ENCODE assay signal across 9 cellular contexts in the genomic region with DNA sequence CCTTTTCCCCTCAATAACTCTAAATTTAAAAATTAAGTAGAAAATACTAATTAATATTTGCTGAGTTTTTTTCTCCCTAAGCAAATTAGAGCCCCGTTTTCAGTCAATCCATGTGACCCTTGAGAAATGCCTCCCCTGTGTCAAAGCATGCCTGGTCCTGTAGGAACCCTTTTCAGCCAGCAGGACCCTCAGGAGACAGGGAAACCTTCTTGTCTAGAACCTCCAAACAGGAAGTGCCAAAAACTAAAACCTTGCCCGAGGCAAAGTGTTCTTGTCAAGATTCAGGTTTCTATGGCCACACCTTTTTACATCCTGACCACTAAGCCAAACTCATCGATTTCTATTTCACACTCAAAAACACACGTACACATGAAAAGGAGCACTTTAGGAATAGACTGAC.
A peak's percentile ranks its signal among the peaks of the same experiment; 100 is the strongest.
DNase-seq lines count a peak whose midpoint lies in the region; ATAC-seq and TF ChIP-seq lines count a peak whose summit lies in the region.
"Had no signal": no experiment of that assay in that cellular context is flagged by ENCODE, and none has a peak within 500 bp of the region (broad histone marks: within the 10 kb centered on the region; RNA-seq: fewer than 3 reads in every experiment).

No MANE protein-coding gene starts in this region.

- DNase-seq in activated naive CD4-positive, alpha-beta T cell treated with anti-CD3 and anti-CD28 coated beads, Interleukin-2, amount 10 ng/mL, durations not matched to agents 7 days and 5 days = peak; percentile 26
- DNase-seq in activated naive CD4-positive, alpha-beta T cell treated with anti-CD3 and anti-CD28 coated beads, Interleukin-2, amount 50 U/mL, for 16 hours = no peak
- DNase-seq in NCI-H69 (lab: John Stamatoyannopoulos, UW) (peak; percentile 65), choroid plexus epithelial cell (ENCODE audit: low read depth) (no peak), type B pancreatic cell (ENCODE audit: extremely low spot score, unreplicated experiment) (no peak), transverse colon (no peak), substantia nigra (lab: John Stamatoyannopoulos, UW) (no peak)
- DNase-seq: cerebellar nuclear complex had no signal

- TF ChIP-seq CTCF in choroid plexus epithelial cell (conservative IDR thresholded peaks at IDR 0.05; ENCODE audit: low read depth, low read length) = peak; percentile 46
- TF ChIP-seq CTCF in type B pancreatic cell (conservative IDR thresholded peaks at IDR 0.05) = peak; percentile 61
- no peak for TF ChIP-seq CTCF in transverse colon (IDR thresholded peaks at IDR 0.05)

- no peaks in the 10 kb centered on the region for H3K36me3 Mint-ChIP-seq in activated naive CD4-positive, alpha-beta T cell treated with anti-CD3 and anti-CD28 coated beads, Interleukin-2, amount 10 ng/mL, durations not matched to agents 7 days and 5 days
- H3K36me3 Mint-ChIP-seq in type B pancreatic cell = no peaks in the 10 kb centered on the region

- no peaks in the 10 kb centered on the region for H3K27me3 ChIP-seq in transverse colon

- in situ Hi-C loops in transverse colon (cut with MboI; ENCODE audit: low pct_ligation_motif_present in 1 of 4, low pct_unique_long_range_greater_than_20kb in 1 of 4, low sequenced_read_pairs in 3 of 4) = loop anchor here (5.0 to 25.0 kb wide), 4 partner anchors 103 to 570 kb away; no protein-coding TSS in a partner anchor

- no peaks in the 10 kb centered on the region for H3K9me3 Mint-ChIP-seq in activated naive CD4-positive, alpha-beta T cell treated with anti-CD3 and anti-CD28 coated beads, Interleukin-2, amount 10 ng/mL, durations not matched to agents 7 days and 5 days
- no peaks in the 10 kb centered on the region for H3K9me3 Mint-ChIP-seq in type B pancreatic cell

- no peak overlapping the region for H3K4me3 ChIP-seq in choroid plexus epithelial cell (ENCODE audit: low read depth, low read length)
- H3K4me3 ChIP-seq in transverse colon = no peak overlapping the region

- CTCF ChIA-PET in activated naive CD4-positive, alpha-beta T cell treated with anti-CD3 and anti-CD28 coated beads, Interleukin-2, amount 10 ng/mL, durations not matched to agents 7 days and 5 days (lab: Charles Lee) = interaction anchor here (0.6 to 3.9 kb wide), 15 partner anchors 40 to 278 kb away, joined by 3 to 57 read pairs (median 5); a partner anchor contains a TSS

- intact Hi-C loops in transverse colon (cut with DNase I; ENCODE audit: low total_unique reads) = loop anchor here (10.0 kb wide), 1 partner anchor 273 kb away; no protein-coding TSS in a partner anchor

- no peak overlapping the region for H3K27ac Mint-ChIP-seq in activated naive CD4-positive, alpha-beta T cell treated with anti-CD3 and anti-CD28 coated beads, Interleukin-2, amount 10 ng/mL, durations not matched to agents 7 days and 5 days
- no peak overlapping the region for H3K27ac Mint-ChIP-seq in type B pancreatic cell

- no peaks in the 10 kb centered on the region for H3K9me3 ChIP-seq in transverse colon

- TF ChIP-seq POLR2A in transverse colon (IDR thresholded peaks at IDR 0.05) = no peak

- H3K4me1 ChIP-seq in transverse colon = peaks cover 0 to 7% (median 2%) of the 10 kb centered on the region in 4 donors

- H3K4me1 Mint-ChIP-seq in activated naive CD4-positive, alpha-beta T cell treated with anti-CD3 and anti-CD28 coated beads, Interleukin-2, amount 10 ng/mL, durations not matched to agents 7 days and 5 days = peaks cover 37% of the 10 kb centered on the region
- H3K4me1 Mint-ChIP-seq in type B pancreatic cell (ENCODE audit: unreplicated experiment) = peaks cover 23% of the 10 kb centered on the region

- no peak overlapping the region for H3K4me3 Mint-ChIP-seq in activated naive CD4-positive, alpha-beta T cell treated with anti-CD3 and anti-CD28 coated beads, Interleukin-2, amount 10 ng/mL, durations not matched to agents 7 days and 5 days
- H3K4me3 Mint-ChIP-seq in type B pancreatic cell = no peak overlapping the region

- ATAC-seq in GM18867 (IDR thresholded peaks at IDR 0.05; ENCODE audit: unreplicated experiment) = no peak

- no peak overlapping the region for H3K27ac ChIP-seq in transverse colon
- H3K27ac ChIP-seq in substantia nigra (ENCODE audit: low read depth, low read length, poor library complexity, severe bottlenecking) = no peak overlapping the region

- H3K36me3 ChIP-seq in transverse colon = no peaks in the 10 kb centered on the region

- H3K27me3 Mint-ChIP-seq in activated naive CD4-positive, alpha-beta T cell treated with anti-CD3 and anti-CD28 coated beads, Interleukin-2, amount 10 ng/mL, durations not matched to agents 7 days and 5 days = peaks cover 6% of the 10 kb centered on the region
- H3K27me3 Mint-ChIP-seq in type B pancreatic cell = no peaks in the 10 kb centered on the region

- 54 to 60% methylated on average over 4 of the region's 4 CpGs for WGBS in transverse colon (ENCODE audit: low coverage in 1 of 2), 2 donors

- TF ChIP-seq EP300 in transverse colon (IDR thresholded peaks at IDR 0.05; ENCODE audit: low read depth) = no peak

Comparison
In these comparisons a context has a peak if more than half of its experiments do, and no peak if none do; other contexts are left out.
1. DNase-seq: peak in activated naive CD4-positive, alpha-beta T cell treated with anti-CD3 and anti-CD28 coated beads, Interleukin-2, amount 10 ng/mL, durations not matched to agents 7 days and 5 days (single experiment) and NCI-H69 (single experiment); none in activated naive CD4-positive, alpha-beta T cell treated with anti-CD3 and anti-CD28 coated beads, Interleukin-2, amount 50 U/mL, for 16 hours (single experiment), choroid plexus epithelial cell (single experiment), type B pancreatic cell (single experiment), transverse colon (single experiment) and substantia nigra (0 of 49).
2. CTCF ChIP-seq: peak in choroid plexus epithelial cell (single experiment) and type B pancreatic cell (single experiment); none in transverse colon (0 of 5).